Comparison of ENCODE assay signal across 8 cellular contexts in genomic region chr12:120292411-120292660, GRCh38. TPM values are rescaled to one million over a fixed set of nuclear protein-coding genes. Genes with fewer than 3 reads are reported as not detected.
DNase-seq lines count a peak whose midpoint lies in the region; ATAC-seq and TF ChIP-seq lines count a peak whose summit lies in the region.

No MANE protein-coding gene starts in this region.

- H3K4me3 ChIP-seq in CD4-positive, CD25-positive, alpha-beta regulatory T cell (ENCODE audit: low read depth, low read length): peak overlapping the region; percentile 91
- H3K4me3 ChIP-seq in HAP-1 (peak overlapping the region; percentile 37), left lung (peak overlapping the region; percentile 41 to 46), upper lobe of left lung (peak overlapping the region; percentile 45 to 61 (median 58))

- no peak overlapping the region for H3K4me3 Mint-ChIP-seq in CD4-positive, CD25-positive, alpha-beta regulatory T cell
- no peak overlapping the region for H3K4me3 Mint-ChIP-seq in activated T-helper 17 cell treated with anti-CD3 and anti-CD28 coated beads, Interleukin-2, amount 50 U/mL, for 72 hours

- H3K36me3 ChIP-seq in CD4-positive, CD25-positive, alpha-beta regulatory T cell (ENCODE audit: control insufficient read depth, insufficient read depth, low read length): no peaks in the 10 kb centered on the region
- H3K36me3 ChIP-seq in HAP-1 (replicated peaks) (no peaks in the 10 kb centered on the region), left lung (no peaks in the 10 kb centered on the region), upper lobe of left lung (no peaks in the 10 kb centered on the region)

- TF ChIP-seq EP300 in upper lobe of left lung (IDR thresholded peaks at IDR 0.05): no peak

- H3K4me1 Mint-ChIP-seq in CD4-positive, CD25-positive, alpha-beta regulatory T cell: peaks cover 0 to 13% (median 0%) of the 10 kb centered on the region in 4 donors
- H3K4me1 Mint-ChIP-seq in activated T-helper 17 cell treated with anti-CD3 and anti-CD28 coated beads, Interleukin-2, amount 50 U/mL, for 72 hours: no peaks in the 10 kb centered on the region

- intact Hi-C loops in left lung (cut with DNase I): no loop called here

- peaks cover 20% of the 10 kb centered on the region for H3K4me1 ChIP-seq in CD4-positive, CD25-positive, alpha-beta regulatory T cell (ENCODE audit: control insufficient read depth, insufficient read depth, low read length, poor library complexity, severe bottlenecking)
- H3K4me1 ChIP-seq in HAP-1 (peaks cover 26% of the 10 kb centered on the region), left lung (peaks cover 0 to 17% of the 10 kb centered on the region in 2 donors), upper lobe of left lung (peaks cover 5 to 20% (median 9%) of the 10 kb centered on the region in 4 donors)

- no peaks in the 10 kb centered on the region for H3K27me3 Mint-ChIP-seq in CD4-positive, CD25-positive, alpha-beta regulatory T cell
- H3K27me3 Mint-ChIP-seq in activated T-helper 17 cell treated with anti-CD3 and anti-CD28 coated beads, Interleukin-2, amount 50 U/mL, for 72 hours: no peaks in the 10 kb centered on the region

- no peak overlapping the region for H3K27ac Mint-ChIP-seq in CD4-positive, CD25-positive, alpha-beta regulatory T cell
- H3K27ac Mint-ChIP-seq in activated T-helper 17 cell treated with anti-CD3 and anti-CD28 coated beads, Interleukin-2, amount 50 U/mL, for 72 hours: no peak overlapping the region

- in situ Hi-C loops in HAP-1 (cut with MboI; ENCODE audit: low sequenced_read_pairs): no loop called here

- no peak for TF ChIP-seq CTCF in left lung (IDR thresholded peaks at IDR 0.05)
- TF ChIP-seq CTCF in upper lobe of left lung (IDR thresholded peaks at IDR 0.05): no peak

- no peaks in the 10 kb centered on the region for H3K9me3 Mint-ChIP-seq in CD4-positive, CD25-positive, alpha-beta regulatory T cell
- H3K9me3 Mint-ChIP-seq in activated T-helper 17 cell treated with anti-CD3 and anti-CD28 coated beads, Interleukin-2, amount 50 U/mL, for 72 hours: no peaks in the 10 kb centered on the region

- ATAC-seq in CD4-positive, CD25-positive, alpha-beta regulatory T cell (ENCODE audit: low read depth in 2 of 2): peak in 1 of 2 donors; percentile 4
- ATAC-seq in activated T-helper 17 cell treated with anti-CD3 and anti-CD28 coated beads, Interleukin-2, amount 50 U/mL, for 72 hours (replicated peaks): peak; percentile 4
- ATAC-seq in left lung (peak; percentile 2), upper lobe of left lung (ENCODE audit: low FRiP score in 2 of 2) (no peak), HG02623 (IDR thresholded peaks at IDR 0.05; ENCODE audit: unreplicated experiment) (no peak)

- no peaks in the 10 kb centered on the region for H3K27me3 ChIP-seq in CD4-positive, CD25-positive, alpha-beta regulatory T cell (ENCODE audit: control insufficient read depth, insufficient read depth, low read length)
- H3K27me3 ChIP-seq in HAP-1 (ENCODE audit: low read depth) (no peaks in the 10 kb centered on the region), left lung (no peaks in the 10 kb centered on the region), upper lobe of left lung (no peaks in the 10 kb centered on the region)

- no peak for DNase-seq in CD4-positive, CD25-positive, alpha-beta regulatory T cell
- no peak for DNase-seq in HAP-1 (ENCODE audit: low spot score in 2 of 2)
- DNase-seq in left lung: no peak
- DNase-seq in upper lobe of left lung: peak in 1 of 2 donors; percentile 82
- DNase-seq in glomerular visceral epithelial cell (ENCODE audit: extremely low spot score): no peak
- no peak for DNase-seq in SK-N-DZ (ENCODE audit: low spot score)

- H3K9me3 ChIP-seq in CD4-positive, CD25-positive, alpha-beta regulatory T cell (ENCODE audit: control insufficient read depth in 2 of 2, low read length in 2 of 2): no peaks in the 10 kb centered on the region
- H3K9me3 ChIP-seq in HAP-1 (no peaks in the 10 kb centered on the region), left lung (no peaks in the 10 kb centered on the region), upper lobe of left lung (no peaks in the 10 kb centered on the region)

- no peaks in the 10 kb centered on the region for H3K36me3 Mint-ChIP-seq in CD4-positive, CD25-positive, alpha-beta regulatory T cell
- no peaks in the 10 kb centered on the region for H3K36me3 Mint-ChIP-seq in activated T-helper 17 cell treated with anti-CD3 and anti-CD28 coated beads, Interleukin-2, amount 50 U/mL, for 72 hours (ENCODE audit: low read depth)

- 0 to 1% methylated on average over 14 to 17 of the region's 17 CpGs for WGBS in upper lobe of left lung, 2 donors

- no peak for TF ChIP-seq POLR2A in upper lobe of left lung (IDR thresholded peaks at IDR 0.05)

- peak overlapping the region; percentile 99 for H3K27ac ChIP-seq in CD4-positive, CD25-positive, alpha-beta regulatory T cell (ENCODE audit: insufficient read depth, low read length, poor library complexity, severe bottlenecking)
- H3K27ac ChIP-seq in left lung (peak overlapping the region; percentile 98 to 99), upper lobe of left lung (peak overlapping the region; percentile 95 to 98 (median 97))

RNA-seq across cellular contexts. Expression of gene RNU4-2, which starts 0.6 kb away (rescaled TPM):
- total RNA-seq in CD4-positive, CD25-positive, alpha-beta regulatory T cell: 12,754 TPM
- 100 to 1,000 TPM in 1 of 4 donors, 10 to 100 TPM in 1, not detected in 2; 49.3 to 132 TPM for polyA plus RNA-seq in CD4-positive, CD25-positive, alpha-beta regulatory T cell
- total RNA-seq in activated T-helper 17 cell treated with anti-CD3 and anti-CD28 coated beads, Interleukin-2, amount 50 U/mL, for 72 hours: 1,000 to 10,000 TPM; 2,951 to 6,256 TPM
- total RNA-seq in left lung (1,000 to 10,000 TPM; 6,889 to 7,719 TPM), upper lobe of left lung (over 10,000 TPM in 1 of 6 donors, 1,000 to 10,000 TPM in 1, under 1 TPM in 4; under 0.01 to 11,449 (median under 0.01) TPM)
- not detected in 2 replicates for polyA plus RNA-seq in SK-N-DZ (2014; cell fraction: cytosol; rRNA removed)
- not detected in 2 replicates for polyA plus RNA-seq in SK-N-DZ (2014; cell fraction: nucleus; rRNA removed)

RNA-seq across cellular contexts. Expression of gene RNU4-1, which starts 0.7 kb away (rescaled TPM):
- 1,793 TPM for total RNA-seq in CD4-positive, CD25-positive, alpha-beta regulatory T cell
- not detected for polyA plus RNA-seq in CD4-positive, CD25-positive, alpha-beta regulatory T cell
- 1,000 to 10,000 TPM; 2,108 to 2,470 TPM for total RNA-seq in activated T-helper 17 cell treated with anti-CD3 and anti-CD28 coated beads, Interleukin-2, amount 50 U/mL, for 72 hours
- total RNA-seq in left lung (1,000 to 10,000 TPM; 3,185 to 3,518 TPM), upper lobe of left lung (1,000 to 10,000 TPM in 2 of 6 donors, under 1 TPM in 4; under 0.01 to 4,461 (median under 0.01) TPM)
- polyA plus RNA-seq in SK-N-DZ (2014; cell fraction: cytosol; rRNA removed): not detected in 2 replicates
- not detected in 2 replicates for polyA plus RNA-seq in SK-N-DZ (2014; cell fraction: nucleus; rRNA removed)

RNA-seq across cellular contexts. Expression of gene SIRT4, which starts 9.8 kb away (rescaled TPM):
- total RNA-seq in CD4-positive, CD25-positive, alpha-beta regulatory T cell: 0.79 TPM
- 1 to 10 TPM in 3 of 4 donors, not detected in 1; 1.1 to 2.8 (median 1.2) TPM for polyA plus RNA-seq in CD4-positive, CD25-positive, alpha-beta regulatory T cell
- total RNA-seq in activated T-helper 17 cell treated with anti-CD3 and anti-CD28 coated beads, Interleukin-2, amount 50 U/mL, for 72 hours: 1 to 10 TPM; 3.1 to 4.1 TPM
- total RNA-seq in left lung (1 to 10 TPM; 1.7 to 2.3 TPM), upper lobe of left lung (1 to 10 TPM in 5 of 6 donors, under 1 TPM in 1; 1.00 to 5.2 (median 2.9) TPM)
- 3.7 and 4.6 TPM in 2 replicates for polyA plus RNA-seq in SK-N-DZ (2014; cell fraction: cytosol; rRNA removed)
- polyA plus RNA-seq in SK-N-DZ (2014; cell fraction: nucleus; rRNA removed): 0.33 and 2.4 TPM in 2 replicates

RNA-seq across cellular contexts. Expression of gene PXN, which starts 26.8 kb away (rescaled TPM):
- 205 TPM for total RNA-seq in CD4-positive, CD25-positive, alpha-beta regulatory T cell
- polyA plus RNA-seq in CD4-positive, CD25-positive, alpha-beta regulatory T cell: 10 to 100 TPM; 64.3 to 89.5 (median 73.5) TPM
- 10 to 100 TPM; 44.8 to 65.5 TPM for total RNA-seq in activated T-helper 17 cell treated with anti-CD3 and anti-CD28 coated beads, Interleukin-2, amount 50 U/mL, for 72 hours
- 100 to 1,000 TPM in 1 of 2 donors, 10 to 100 TPM in 1; 90.7 to 111 TPM for total RNA-seq in left lung
- 100 to 1,000 TPM in 4 of 6 donors, 10 to 100 TPM in 2; 67.8 to 210 (median 116) TPM for total RNA-seq in upper lobe of left lung
- polyA plus RNA-seq in SK-N-DZ (2014; cell fraction: cytosol; rRNA removed): 13.0 and 14.1 TPM in 2 replicates
- 8.8 and 15.5 TPM in 2 replicates for polyA plus RNA-seq in SK-N-DZ (2014; cell fraction: nucleus; rRNA removed)

RNA-seq across cellular contexts. Expression of gene PLA2G1B, which starts 35.2 kb away (rescaled TPM):
- not detected for total RNA-seq in CD4-positive, CD25-positive, alpha-beta regulatory T cell
- polyA plus RNA-seq in CD4-positive, CD25-positive, alpha-beta regulatory T cell: under 1 TPM in 1 of 4 donors, not detected in 3; 0.44 TPM
- not detected for total RNA-seq in activated T-helper 17 cell treated with anti-CD3 and anti-CD28 coated beads, Interleukin-2, amount 50 U/mL, for 72 hours
- total RNA-seq in left lung (10 to 100 TPM in 1 of 2 donors, 1 to 10 TPM in 1; 4.7 to 76.9 TPM), upper lobe of left lung (100 to 1,000 TPM in 2 of 6 donors, 10 to 100 TPM in 4; 10.5 to 412 (median 70.3) TPM)
- polyA plus RNA-seq in SK-N-DZ (2014; cell fraction: cytosol; rRNA removed): not detected in 2 replicates
- polyA plus RNA-seq in SK-N-DZ (2014; cell fraction: nucleus; rRNA removed): not detected in 2 replicates

Comparison
In these comparisons a context has a peak if more than half of its experiments do, and no peak if none do; other contexts are left out.
1. ATAC-seq: peak in activated T-helper 17 cell treated with anti-CD3 and anti-CD28 coated beads, Interleukin-2, amount 50 U/mL, for 72 hours (single experiment) and left lung (single experiment); none in upper lobe of left lung (0 of 2) and HG02623 (single experiment).
2. H3K4me3 ChIP-seq: peak in every context shown above with its lines; median percentile 91 in CD4-positive, CD25-positive, alpha-beta regulatory T cell; 58 in upper lobe of left lung; 44 in left lung; 37 in HAP-1.
3. Peak in every context shown above with its lines, with median percentiles within 50 percentile points of each other: H3K27ac ChIP-seq.